ENCODE assay signal across 8 cellular contexts in the genomic region with DNA sequence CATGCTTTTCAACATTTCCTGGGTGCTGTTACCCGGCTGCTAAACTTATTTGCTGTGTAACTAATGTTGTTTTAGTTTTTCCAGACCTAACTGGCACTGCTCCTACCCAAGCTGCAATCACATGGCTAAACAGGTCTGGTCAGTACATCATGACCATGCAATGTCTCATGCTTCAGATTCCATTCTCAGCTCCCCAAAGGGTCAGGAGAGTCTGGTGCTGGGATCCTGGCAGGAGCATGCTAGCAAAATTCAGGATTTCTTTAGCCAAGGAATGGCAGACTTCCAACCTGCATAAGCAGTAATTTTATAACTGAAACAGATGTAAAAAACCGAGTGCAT. TPM values are rescaled to one million over a fixed set of nuclear protein-coding genes. Genes with fewer than 3 reads are reported as not detected.
A peak's percentile ranks its signal among the peaks of the same experiment; 100 is the strongest.
DNase-seq lines count a peak whose midpoint lies in the region; ATAC-seq and TF ChIP-seq lines count a peak whose summit lies in the region.
"Had no signal": no experiment of that assay in that cellular context is flagged by ENCODE, and none has a peak within 500 bp of the region (broad histone marks: within the 10 kb centered on the region; RNA-seq: fewer than 3 reads in every experiment).

No MANE protein-coding gene starts in this region.

- H3K9me3 ChIP-seq in right lobe of liver, result no peaks in the 10 kb centered on the region

- no peaks in the 10 kb centered on the region for H3K36me3 ChIP-seq in right lobe of liver

- TF ChIP-seq POLR2A in right lobe of liver (IDR thresholded peaks at IDR 0.05), result no peak

- peaks cover 0 to 59% (median 17%) of the 10 kb centered on the region in 4 donors for H3K4me1 ChIP-seq in right lobe of liver

- intact Hi-C loops in dendritic cell treated with granulocyte-macrophage colony-stimulating factor and Interleukin-4, amounts not matched to agents 40 ng/mL and 50 ng/mL, for 4 days (cut with micrococcal nuclease), result loop anchor here (2.0 to 10.0 kb wide), 3 partner anchors 66 to 258 kb away; no protein-coding TSS in a partner anchor
- intact Hi-C loops in right lobe of liver (cut with DNase I), result no loop called here

- peak overlapping the region; percentile 54 to 81 (median 74) for H3K27ac ChIP-seq in right lobe of liver

- WGBS in right lobe of liver (ENCODE audit: insufficient coverage, low coverage, low lambda C conversion rate, missing lambda C conversion rate), result 6% methylated on average over 2 of the region's 2 CpGs

- peak overlapping the region; percentile 60 for H3K4me3 Mint-ChIP-seq in dendritic cell treated with granulocyte-macrophage colony-stimulating factor and Interleukin-4, amounts not matched to agents 40 ng/mL and 50 ng/mL, for 4 days
- peak overlapping the region; percentile 76 for H3K4me3 Mint-ChIP-seq in type B pancreatic cell
- H3K4me3 Mint-ChIP-seq: activated naive CD4-positive, alpha-beta T cell treated with anti-CD3 and anti-CD28 coated beads, Interleukin-2, amount 10 ng/mL, durations not matched to agents 7 days and 5 days had no signal

- TF ChIP-seq CTCF in right lobe of liver (IDR thresholded peaks at IDR 0.05), result no peak
- no peak for TF ChIP-seq CTCF in type B pancreatic cell (conservative IDR thresholded peaks at IDR 0.05)

- no peaks in the 10 kb centered on the region for H3K9me3 Mint-ChIP-seq in dendritic cell treated with granulocyte-macrophage colony-stimulating factor and Interleukin-4, amounts not matched to agents 40 ng/mL and 50 ng/mL, for 4 days
- no peaks in the 10 kb centered on the region for H3K9me3 Mint-ChIP-seq in type B pancreatic cell
- H3K9me3 Mint-ChIP-seq: activated naive CD4-positive, alpha-beta T cell treated with anti-CD3 and anti-CD28 coated beads, Interleukin-2, amount 10 ng/mL, durations not matched to agents 7 days and 5 days had no signal

- no peak overlapping the region for H3K4me3 ChIP-seq in right lobe of liver

- TF ChIP-seq EP300 in Ishikawa (IDR thresholded peaks at IDR 0.05; ENCODE audit: borderline replicate concordance), result peak; percentile 72; the same call in 1 of the 2 replicates

- DNase-seq in right lobe of liver (no peak), type B pancreatic cell (ENCODE audit: extremely low spot score, unreplicated experiment) (no peak), NCI-H1436 (lab: John Stamatoyannopoulos, UW) (no peak)

- peaks cover 62% of the 10 kb centered on the region for H3K4me1 Mint-ChIP-seq in dendritic cell treated with granulocyte-macrophage colony-stimulating factor and Interleukin-4, amounts not matched to agents 40 ng/mL and 50 ng/mL, for 4 days (ENCODE audit: low read depth)
- H3K4me1 Mint-ChIP-seq in type B pancreatic cell (ENCODE audit: unreplicated experiment), result peaks cover 28% of the 10 kb centered on the region

- no peaks in the 10 kb centered on the region for H3K27me3 ChIP-seq in right lobe of liver

- ATAC-seq in right lobe of liver, result peak; percentile 47 to 70 (median 59)
- ATAC-seq in HG03439 (IDR thresholded peaks at IDR 0.05; ENCODE audit: unreplicated experiment), result no peak
- ATAC-seq in HG03571 (IDR thresholded peaks at IDR 0.05; ENCODE audit: unreplicated experiment), result no peak

- H3K27ac Mint-ChIP-seq in dendritic cell treated with granulocyte-macrophage colony-stimulating factor and Interleukin-4, amounts not matched to agents 40 ng/mL and 50 ng/mL, for 4 days, result peak overlapping the region; percentile 92
- peak overlapping the region; percentile 100 for H3K27ac Mint-ChIP-seq in type B pancreatic cell

- no peaks in the 10 kb centered on the region for H3K36me3 Mint-ChIP-seq in dendritic cell treated with granulocyte-macrophage colony-stimulating factor and Interleukin-4, amounts not matched to agents 40 ng/mL and 50 ng/mL, for 4 days (ENCODE audit: low read depth)
- no peaks in the 10 kb centered on the region for H3K36me3 Mint-ChIP-seq in type B pancreatic cell
- H3K36me3 Mint-ChIP-seq: activated naive CD4-positive, alpha-beta T cell treated with anti-CD3 and anti-CD28 coated beads, Interleukin-2, amount 10 ng/mL, durations not matched to agents 7 days and 5 days had no signal

- H3K27me3 Mint-ChIP-seq in dendritic cell treated with granulocyte-macrophage colony-stimulating factor and Interleukin-4, amounts not matched to agents 40 ng/mL and 50 ng/mL, for 4 days, result no peaks in the 10 kb centered on the region
- no peaks in the 10 kb centered on the region for H3K27me3 Mint-ChIP-seq in type B pancreatic cell

- no peak for TF ChIP-seq RAD21 in Ishikawa (IDR thresholded peaks at IDR 0.05; ENCODE audit: low read depth)

TF ChIP-seq in Ishikawa, 13 proteins besides CTCF, POLR2A, EP300 and RAD21:
- TF ChIP-seq NFIC (IDR thresholded peaks at IDR 0.05) (peak; percentile 82), ZBTB7A (IDR thresholded peaks at IDR 0.05; ENCODE audit: low read depth) (no peak), TCF12 (IDR thresholded peaks at IDR 0.05; ENCODE audit: low read depth) (peak; percentile 74), TEAD4 (IDR thresholded peaks at IDR 0.05) (peak; percentile 96), EGR1 (IDR thresholded peaks at IDR 0.05) (no peak), CEBPB (IDR thresholded peaks at IDR 0.05) (peak; percentile 74), TAF1 (IDR thresholded peaks at IDR 0.05; ENCODE audit: low read depth) (no peak)
- TF ChIP-seq, protein P1, sequence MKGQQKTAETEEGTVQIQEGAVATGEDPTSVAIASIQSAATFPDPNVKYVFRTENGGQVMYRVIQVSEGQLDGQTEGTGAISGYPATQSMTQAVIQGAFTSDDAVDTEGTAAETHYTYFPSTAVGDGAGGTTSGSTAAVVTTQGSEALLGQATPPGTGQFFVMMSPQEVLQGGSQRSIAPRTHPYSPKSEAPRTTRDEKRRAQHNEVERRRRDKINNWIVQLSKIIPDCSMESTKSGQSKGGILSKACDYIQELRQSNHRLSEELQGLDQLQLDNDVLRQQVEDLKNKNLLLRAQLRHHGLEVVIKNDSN (IDR thresholded peaks at IDR 0.05), result peak; percentile 87
- TF ChIP-seq, protein P2, sequence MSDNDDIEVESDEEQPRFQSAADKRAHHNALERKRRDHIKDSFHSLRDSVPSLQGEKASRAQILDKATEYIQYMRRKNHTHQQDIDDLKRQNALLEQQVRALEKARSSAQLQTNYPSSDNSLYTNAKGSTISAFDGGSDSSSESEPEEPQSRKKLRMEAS (IDR thresholded peaks at IDR 0.05), result peak; percentile 82

RNA-seq across cellular contexts. Expression of a gene that starts 12.6 kb away (rescaled TPM):
- 1 to 10 TPM in 5 of 6 experiments, under 1 TPM in 1; 0.84 to 10.0 (median 1.5) TPM for total RNA-seq in right lobe of liver
- 23.1 and 52.1 TPM in 2 replicates for total RNA-seq in type B pancreatic cell (ENCODE audit: low replicate concordance)

Comparison
In these comparisons a context has a peak if more than half of its experiments do, and no peak if none do; other contexts are left out.
1. ATAC-seq: peak in right lobe of liver (4 of 4); none in HG03439 (single experiment) and HG03571 (single experiment).